Comparison of ENCODE assay signal across 13 cellular contexts in genomic region chr6:110491644-110492317, GRCh38. TPM values are rescaled to one million over a fixed set of nuclear protein-coding genes. Genes with fewer than 3 reads are reported as not detected.
DNase-seq lines count a peak whose midpoint lies in the region; ATAC-seq and TF ChIP-seq lines count a peak whose summit lies in the region.
"Had no signal": no experiment of that assay in that cellular context is flagged by ENCODE, and none has a peak within 500 bp of the region (broad histone marks: within the 10 kb centered on the region; RNA-seq: fewer than 3 reads in every experiment).

No MANE protein-coding gene starts in this region.

- H3K4me3 Mint-ChIP-seq in MCF 10A (ENCODE audit: unreplicated experiment), result no peak overlapping the region
- H3K4me3 Mint-ChIP-seq in nephron progenitor cell, result peak overlapping the region; percentile 38

- CTCF ChIA-PET in MCF 10A (lab: Yijun Ruan, JAX), result interaction anchor here (1.1 kb wide), 1 partner anchor 11 kb away, joined by 5 read pairs; no protein-coding TSS in a partner anchor

- no TSS peak for BruUV-seq in MCF 10A (replicated peaks; lab: Mats Ljungman, UMichigan)

- intact Hi-C loops in MCF 10A (cut with micrococcal nuclease), result no loop called here
- intact Hi-C loops in posterior cingulate gyrus (cut with DNase I), result no loop called here

- no peaks in the 10 kb centered on the region for H3K9me3 Mint-ChIP-seq in MCF 10A (ENCODE audit: unreplicated experiment)
- peaks cover 3% of the 10 kb centered on the region for H3K9me3 Mint-ChIP-seq in nephron progenitor cell

- no peaks in the 10 kb centered on the region for H3K27me3 Mint-ChIP-seq in MCF 10A (ENCODE audit: insufficient read depth, unreplicated experiment)
- H3K27me3 Mint-ChIP-seq in nephron progenitor cell (ENCODE audit: low read depth, poor library complexity), result peaks cover 5% of the 10 kb centered on the region

- in situ Hi-C loops in G401 (cut with HindIII; ENCODE audit: low sequenced_read_pairs), result no loop called here

- TF ChIP-seq CTCF in MCF 10A (IDR thresholded peaks at IDR 0.05; ENCODE audit: unreplicated experiment) (no peak), nephron progenitor cell (IDR thresholded peaks at IDR 0.05) (no peak)

- no peaks in the 10 kb centered on the region for H3K36me3 Mint-ChIP-seq in MCF 10A (ENCODE audit: insufficient read depth, unreplicated experiment)
- H3K36me3 Mint-ChIP-seq in nephron progenitor cell (ENCODE audit: low read depth), result no peaks in the 10 kb centered on the region

- ATAC-seq in GM21360 (IDR thresholded peaks at IDR 0.05; ENCODE audit: unreplicated experiment) (no peak), HG02759 (IDR thresholded peaks at IDR 0.05; ENCODE audit: unreplicated experiment) (no peak)
- ATAC-seq: left colon had no signal

- H3K27ac Mint-ChIP-seq in MCF 10A (ENCODE audit: low read depth, unreplicated experiment) (peak overlapping the region; percentile 3), nephron progenitor cell (peak overlapping the region; percentile 43)

- DNase-seq in G401 (ENCODE audit: low spot score), result peak; percentile 16
- DNase-seq in NCI-H2107 (lab: John Stamatoyannopoulos, UW), result peak; percentile 25
- peak; percentile 80 for DNase-seq in MCF 10A (ENCODE audit: unreplicated experiment)
- DNase-seq in nephron progenitor cell, result no peak
- DNase-seq in posterior cingulate gyrus, result no peak
- no peak for DNase-seq in T-helper 9 cell
- DNase-seq: Caco-2; effector CD8-positive, alpha-beta T cell; left colon; spleen had no signal

- POLR2A ChIA-PET in MCF 10A (lab: Yijun Ruan, JAX), result interaction anchor here (0.6 to 1.3 kb wide), 3 partner anchors 8 to 193 kb away, joined by 3 to 5 read pairs (median 3); no protein-coding TSS in a partner anchor

- H3K4me1 Mint-ChIP-seq in MCF 10A (ENCODE audit: insufficient read depth, unreplicated experiment) (peaks cover 17% of the 10 kb centered on the region), nephron progenitor cell (peaks cover 26% of the 10 kb centered on the region)

RNA-seq across cellular contexts. Expression of gene SLC22A16, which starts 15.4 kb away (rescaled TPM):
- 0.12 and 2.0 TPM in 2 replicates for total RNA-seq in G401 (2014; rRNA removed; shearing (Covaris generic))
- not detected in 2 replicates for total RNA-seq in MCF 10A (2022)
- total RNA-seq: Caco-2, left colon, SJSA1 had no signal

Comparison
In these comparisons a context has a peak if more than half of its experiments do, and no peak if none do; other contexts are left out.
1. DNase-seq: peak in G401 (single experiment), NCI-H2107 (single experiment) and MCF 10A (single experiment); none in nephron progenitor cell (single experiment), posterior cingulate gyrus (0 of 10) and T-helper 9 cell (single experiment).